21 cellular contexts compared by ENCODE assay signal in genomic region chr2:100018312-100018711, GRCh38.
A peak's percentile ranks its signal among the peaks of the same experiment; 100 is the strongest.
DNase-seq lines count a peak whose midpoint lies in the region; ATAC-seq and TF ChIP-seq lines count a peak whose summit lies in the region.
"Had no signal": no experiment of that assay in that cellular context is flagged by ENCODE, and none has a peak within 500 bp of the region (broad histone marks: within the 10 kb centered on the region; RNA-seq: fewer than 3 reads in every experiment).

No MANE protein-coding gene starts in this region.

- no peak for TF ChIP-seq CTCF in AG04450 (IDR thresholded peaks at IDR 0.05; ENCODE audit: low read depth, low read length)
- no peak for TF ChIP-seq CTCF in IMR-90 (conservative IDR thresholded peaks at IDR 0.05; ENCODE audit: low read depth, low read length)
- TF ChIP-seq CTCF in endodermal cell (conservative IDR thresholded peaks at IDR 0.05) = no peak
- TF ChIP-seq CTCF in osteoblast (IDR thresholded peaks at IDR 0.05; ENCODE audit: extremely low read depth, low read depth, low read length) = no peak
- no peak for TF ChIP-seq CTCF in esophagus squamous epithelium (IDR thresholded peaks at IDR 0.05)
- TF ChIP-seq CTCF in neural progenitor cell (IDR thresholded peaks at IDR 0.05) = no peak
- no peak for TF ChIP-seq CTCF in A673 (conservative IDR thresholded peaks at IDR 0.05; ENCODE audit: low read depth, low read length)

- H3K79me2 ChIP-seq in osteoblast (ENCODE audit: insufficient read depth, low read length) (no peaks in the 10 kb centered on the region), neural progenitor cell (ENCODE audit: low read depth) (no peaks in the 10 kb centered on the region)

- peaks cover 43 to 77% of the 10 kb centered on the region in 2 experiments for H3K79me1 ChIP-seq in IMR-90 (ENCODE audit: low read depth in 1 of 2, low read length in 2 of 2)

- H3K36me3 Mint-ChIP-seq in endodermal cell (ENCODE audit: low read depth) = no peaks in the 10 kb centered on the region
- no peaks in the 10 kb centered on the region for H3K36me3 Mint-ChIP-seq in neural progenitor cell
- H3K36me3 Mint-ChIP-seq: CD4-positive, alpha-beta memory T cell had no signal

- peak overlapping the region; percentile 51; the same call in 1 of the 3 replicates for H2BK15ac ChIP-seq in IMR-90 (ENCODE audit: low read depth, low read length)

- H3K27ac ChIP-seq in AG04450 (ENCODE audit: low read depth, low read length) (peak overlapping the region; percentile 90), IMR-90 (ENCODE audit: insufficient read depth, low read length) (peak overlapping the region; percentile 82; the same call in 1 of the 2 replicates), endodermal cell (ENCODE audit: low read depth, low read length) (peak overlapping the region; percentile 64), osteoblast (ENCODE audit: low read depth, low read length) (peak overlapping the region; percentile 71), esophagus squamous epithelium (no peak overlapping the region), neural progenitor cell (no peak overlapping the region), A673 (ENCODE audit: low read depth, low read length, poor library complexity, severe bottlenecking) (no peak overlapping the region)
- H3K27ac ChIP-seq: A549; BLaER1 treated with 17β-estradiol and CSF1 and Interleukin-3, amounts not matched to agents 10 nM and 100 nM; Peyer's patch; SJCRH30 had no signal

- H3K14ac ChIP-seq in IMR-90 (replicated peaks; ENCODE audit: low read depth, low read length) = peak overlapping the region; percentile 69

- BruUV-seq in IMR-90 (replicated peaks; lab: Mats Ljungman, UMichigan) (no TSS peak), A673 (replicated peaks; lab: Mats Ljungman, UMichigan) (no TSS peak)

- H4K5ac ChIP-seq in IMR-90 (ENCODE audit: low read depth, low read length) = peak overlapping the region; percentile 69

- H4K20me1 ChIP-seq in IMR-90 (ENCODE audit: insufficient read depth, low read length) (no peaks in the 10 kb centered on the region), osteoblast (ENCODE audit: insufficient read depth, low read length) (no peaks in the 10 kb centered on the region), neural progenitor cell (ENCODE audit: low read depth) (no peaks in the 10 kb centered on the region)

- no peak overlapping the region for H2AFZ ChIP-seq in IMR-90 (replicated peaks; ENCODE audit: low read length, poor library complexity)
- H2AFZ ChIP-seq in osteoblast (ENCODE audit: low read length) = peak overlapping the region; percentile 24
- no peak overlapping the region for H2AFZ ChIP-seq in neural progenitor cell (replicated peaks)

- CTCF ChIA-PET in AG04450 (lab: Charles Lee) (interaction anchor here (0.5 to 1.0 kb wide), 3 partner anchors 8 to 459 kb away, joined by 3 to 6 read pairs (median 4); no protein-coding TSS in a partner anchor), IMR-90 (lab: Yijun Ruan, JAX) (interaction anchor here (0.9 to 1.5 kb wide), 3 partner anchors 34 to 297 kb away, joined by 3 to 4 read pairs (median 3); no protein-coding TSS in a partner anchor), A673 (lab: Charles Lee) (no interaction called here)

- H3K18ac ChIP-seq in IMR-90 (ENCODE audit: low read depth, low read length) = peak overlapping the region; percentile 86

- peak overlapping the region; percentile 42 to 88; a peak in 3 of 4 replicates for H4K8ac ChIP-seq in IMR-90 (ENCODE audit: low read depth in 2 of 2, low read length in 2 of 2)

- no peak overlapping the region for H2AK9ac ChIP-seq in IMR-90 (replicated peaks; ENCODE audit: low read depth, low read length, poor library complexity)

- TF ChIP-seq POLR2A in IMR-90 (IDR thresholded peaks at IDR 0.05; ENCODE audit: low read depth, low read length) (no peak), esophagus squamous epithelium (IDR thresholded peaks at IDR 0.05) (no peak)

- H3K4me3 Mint-ChIP-seq in endodermal cell = no peak overlapping the region
- H3K4me3 Mint-ChIP-seq in neural progenitor cell = no peak overlapping the region
- H3K4me3 Mint-ChIP-seq: CD4-positive, alpha-beta memory T cell; H9 had no signal

- peaks cover 22% of the 10 kb centered on the region for H3K4me1 ChIP-seq in IMR-90 (ENCODE audit: control insufficient read depth, insufficient read depth, low read length)
- peaks cover 3% of the 10 kb centered on the region for H3K4me1 ChIP-seq in endodermal cell (ENCODE audit: control insufficient read depth, insufficient read depth, low read length)
- peaks cover 38% of the 10 kb centered on the region for H3K4me1 ChIP-seq in osteoblast (ENCODE audit: insufficient read depth, low read length)
- no peaks in the 10 kb centered on the region for H3K4me1 ChIP-seq in esophagus squamous epithelium
- H3K4me1 ChIP-seq in neural progenitor cell = no peaks in the 10 kb centered on the region
- H3K4me1 ChIP-seq in A673 (ENCODE audit: insufficient read depth, low read length, poor library complexity, severe bottlenecking) = no peaks in the 10 kb centered on the region
- H3K4me1 ChIP-seq: Caco-2, Peyer's patch, SJCRH30 had no signal

- WGBS in IMR-90 (ENCODE audit: extremely low coverage in 2 of 2, insufficient read length in 1 of 2), 2 experiments = 60% methylated on average over 1 of the region's 3 CpGs; no CpG with 5 or more reads in 1 of the 2 experiments
- WGBS in endodermal cell (ENCODE audit: insufficient coverage in 1 of 2, insufficient read length in 1 of 2), 2 experiments = 94 to 100% methylated on average over 3 of the region's 3 CpGs
- 82% methylated on average over 3 of the region's 3 CpGs for WGBS in esophagus squamous epithelium, 2 donors

- H3K27ac Mint-ChIP-seq in endodermal cell (no peak overlapping the region), neural progenitor cell (no peak overlapping the region)
- H3K27ac Mint-ChIP-seq: CD4-positive, alpha-beta memory T cell; H9 had no signal

- peak overlapping the region; percentile 51 for H2BK5ac ChIP-seq in IMR-90 (ENCODE audit: low read depth, low read length, poor library complexity, severe bottlenecking)

- H3K56ac ChIP-seq in IMR-90 (ENCODE audit: extremely low read depth, insufficient read depth, low read length) = peak overlapping the region; percentile 71

- H3K23ac ChIP-seq in IMR-90 (ENCODE audit: low read depth, low read length) = peak overlapping the region; percentile 52; the same call in 1 of the 2 replicates

- ATAC-seq in IMR-90 (ENCODE audit: low read depth) = no peak
- ATAC-seq: A549 had no signal

- POLR2A ChIA-PET in AG04450 (lab: Yijun Ruan, JAX) (interaction anchor here (1.0 kb wide), 1 partner anchor 1290 kb away, joined by 3 read pairs; the partner anchor contains the start of gene RNF149), IMR-90 (lab: Charles Lee; ENCODE audit: unreplicated experiment) (interaction anchor here (0.7 kb wide), 1 partner anchor 9 kb away, joined by 3 read pairs; no protein-coding TSS in a partner anchor), A673 (lab: Charles Lee; ENCODE audit: low non-redundant PET) (no interaction called here)

- no peaks in the 10 kb centered on the region for H3F3A ChIP-seq in neural progenitor cell (ENCODE audit: low read depth)

- no peaks in the 10 kb centered on the region for H3K4me1 Mint-ChIP-seq in endodermal cell
- H3K4me1 Mint-ChIP-seq in neural progenitor cell = peaks cover 12% of the 10 kb centered on the region
- H3K4me1 Mint-ChIP-seq: CD4-positive, alpha-beta memory T cell had no signal

- in situ Hi-C loops in IMR-90 (cut with MboI; ENCODE audit: low sequenced_read_pairs) = no loop called here

- H3K4me2 ChIP-seq in IMR-90 (ENCODE audit: low read depth, low read length) (peak overlapping the region; percentile 92), osteoblast (ENCODE audit: insufficient read depth, low read length) (peak overlapping the region; percentile 77), neural progenitor cell (no peak overlapping the region)
- H3K4me2 ChIP-seq: A549; BLaER1 treated with 17β-estradiol and CSF1 and Interleukin-3, amounts not matched to agents 10 nM and 100 nM had no signal

- H3K27me3 Mint-ChIP-seq in endodermal cell (ENCODE audit: insufficient read depth) (peaks cover 11% of the 10 kb centered on the region), neural progenitor cell (ENCODE audit: insufficient read depth, low read depth) (peaks cover 4% of the 10 kb centered on the region)

- no peak for DNase-seq in AG04450 (ENCODE audit: low read depth, low spot score)
- no peak for DNase-seq in IMR-90
- no peak for DNase-seq in endodermal cell
- DNase-seq in osteoblast (ENCODE audit: insufficient read length, low spot score, missing footprints) = no peak
- DNase-seq in esophagus squamous epithelium (lab: John Stamatoyannopoulos, UW) = no peak
- no peak for DNase-seq in neural progenitor cell (ENCODE audit: low spot score)
- DNase-seq in A673 (ENCODE audit: low spot score) = no peak
- DNase-seq: Caco-2; CD4-positive, alpha-beta memory T cell; DMS 273 treated with DMSO at 0.1 percent for 48 hours; DND-41; H9; MV-4-11; NCI-H1105 treated with DMSO at 0.1 percent for 48 hours; NCI-H2029 treated with DMSO at 0.1 percent for 48 hours; NCI-H524 treated with DMSO at 0.1 percent for 48 hours; NCI-H82; Peyer's patch; SJCRH30 had no signal

- no peaks in the 10 kb centered on the region for H3K9me3 ChIP-seq in AG04450 (ENCODE audit: control insufficient read depth, insufficient read depth, low read length)
- H3K9me3 ChIP-seq in IMR-90 (ENCODE audit: control insufficient read depth, insufficient read depth, low read length) = no peaks in the 10 kb centered on the region
- no peaks in the 10 kb centered on the region for H3K9me3 ChIP-seq in endodermal cell (ENCODE audit: control insufficient read depth, low read length)
- H3K9me3 ChIP-seq in osteoblast (ENCODE audit: low read depth, low read length) = no peaks in the 10 kb centered on the region
- no peaks in the 10 kb centered on the region for H3K9me3 ChIP-seq in esophagus squamous epithelium
- H3K9me3 ChIP-seq in neural progenitor cell (ENCODE audit: low read depth) = no peaks in the 10 kb centered on the region
- no peaks in the 10 kb centered on the region for H3K9me3 ChIP-seq in A673 (ENCODE audit: low read depth, low read length, poor library complexity, severe bottlenecking)
- H3K9me3 ChIP-seq: A549, Caco-2, Peyer's patch, SJCRH30 had no signal

- no peaks in the 10 kb centered on the region for H3K27me3 ChIP-seq in AG04450 (ENCODE audit: control insufficient read depth, insufficient read depth, low read length)
- no peaks in the 10 kb centered on the region for H3K27me3 ChIP-seq in IMR-90 (ENCODE audit: control insufficient read depth, insufficient read depth, low read length)
- H3K27me3 ChIP-seq in endodermal cell (ENCODE audit: control insufficient read depth, insufficient read depth, low read length, poor library complexity, severe bottlenecking) = peaks cover 7% of the 10 kb centered on the region
- no peaks in the 10 kb centered on the region for H3K27me3 ChIP-seq in osteoblast (ENCODE audit: insufficient read depth, low read length)
- no peaks in the 10 kb centered on the region for H3K27me3 ChIP-seq in esophagus squamous epithelium
- H3K27me3 ChIP-seq in neural progenitor cell = no peaks in the 10 kb centered on the region
- no peaks in the 10 kb centered on the region for H3K27me3 ChIP-seq in A673 (replicated peaks; ENCODE audit: insufficient read depth, low read depth, low read length, poor library complexity)
- H3K27me3 ChIP-seq: BLaER1 treated with 17β-estradiol and CSF1 and Interleukin-3, amounts not matched to agents 10 nM and 100 nM; Peyer's patch; SJCRH30 had no signal

- H2AK5ac ChIP-seq in IMR-90 (ENCODE audit: low read depth, low read length) = 0 out of 2 replicates have a peak overlapping the region, but pooled peaks have one; percentile 5

- H3K9me1 ChIP-seq in IMR-90 (ENCODE audit: insufficient read depth, low read length) = peaks cover 30% of the 10 kb centered on the region

- H3K9me3 Mint-ChIP-seq in endodermal cell (no peaks in the 10 kb centered on the region), neural progenitor cell (no peaks in the 10 kb centered on the region)
- H3K9me3 Mint-ChIP-seq: CD4-positive, alpha-beta memory T cell; H9 had no signal

- H4K91ac ChIP-seq in IMR-90 (ENCODE audit: insufficient read depth, low read depth, low read length) = peak overlapping the region; percentile 89

- H3K4ac ChIP-seq in IMR-90 (ENCODE audit: low read depth, low read length) = peak overlapping the region; percentile 80

- intact Hi-C loops in IMR-90 (cut with micrococcal nuclease) (no loop called here), esophagus squamous epithelium (cut with DNase I) (no loop called here), A673 (cut with micrococcal nuclease; ENCODE audit: unreplicated experiment) (no loop called here)

- dilution Hi-C loops in IMR-90 (cut with HindIII; ENCODE audit: low sequenced_read_pairs, unreplicated experiment) = no loop called here

- H3K4me3 ChIP-seq in AG04450 (ENCODE audit: low read depth, low read length) (peak overlapping the region; percentile 34; the same call in 1 of the 2 replicates), IMR-90 (ENCODE audit: insufficient read depth, low read depth, low read length) (peak overlapping the region; percentile 15; the same call in 1 of the 2 replicates), endodermal cell (ENCODE audit: low read length) (no peak overlapping the region), osteoblast (ENCODE audit: insufficient read depth, low read length) (peak overlapping the region; percentile 21), esophagus squamous epithelium (no peak overlapping the region), neural progenitor cell (no peak overlapping the region), A673 (ENCODE audit: low read depth, low read length, poor library complexity, severe bottlenecking) (no peak overlapping the region)
- H3K4me3 ChIP-seq: A549; BLaER1 treated with 17β-estradiol and CSF1 and Interleukin-3, amounts not matched to agents 10 nM and 100 nM; Peyer's patch; SJCRH30 had no signal

- peak overlapping the region; percentile 81 for H2BK20ac ChIP-seq in IMR-90 (ENCODE audit: low read depth, low read length)

- H3K9ac ChIP-seq in IMR-90 (ENCODE audit: low read depth, low read length) = peak overlapping the region; percentile 34; the same call in 1 of the 2 replicates
- H3K9ac ChIP-seq in endodermal cell (ENCODE audit: extremely low read depth, low read length, poor library complexity, severe bottlenecking) = no peak overlapping the region
- no peak overlapping the region for H3K9ac ChIP-seq in neural progenitor cell
- H3K9ac ChIP-seq: BLaER1 treated with 17β-estradiol and CSF1 and Interleukin-3, amounts not matched to agents 10 nM and 100 nM had no signal

- peak overlapping the region; percentile 87 for H2BK120ac ChIP-seq in IMR-90 (ENCODE audit: low read depth, low read length)

- peaks cover 10% of the 10 kb centered on the region for H3K36me3 ChIP-seq in IMR-90 (ENCODE audit: control insufficient read depth, insufficient read depth, low read length)
- H3K36me3 ChIP-seq in endodermal cell (ENCODE audit: control insufficient read depth, insufficient read depth, low read length) = no peaks in the 10 kb centered on the region
- H3K36me3 ChIP-seq in osteoblast (ENCODE audit: insufficient read depth, low read length) = no peaks in the 10 kb centered on the region
- H3K36me3 ChIP-seq in esophagus squamous epithelium = no peaks in the 10 kb centered on the region
- no peaks in the 10 kb centered on the region for H3K36me3 ChIP-seq in neural progenitor cell
- no peaks in the 10 kb centered on the region for H3K36me3 ChIP-seq in A673 (ENCODE audit: insufficient read depth, low read length, poor library complexity, severe bottlenecking)
- H3K36me3 ChIP-seq: Peyer's patch, SJCRH30 had no signal

- no peak for TF ChIP-seq RAD21 in IMR-90 (IDR thresholded peaks at IDR 0.05; ENCODE audit: low read length)

Comparison
In these comparisons a context has a peak if more than half of its experiments do, and no peak if none do; other contexts are left out.
1. H3K27ac ChIP-seq: peak in AG04450 (single experiment), IMR-90 (single experiment), endodermal cell (single experiment) and osteoblast (single experiment); none in esophagus squamous epithelium (0 of 4), neural progenitor cell (single experiment) and A673 (single experiment).
2. H3K4me3 ChIP-seq: peak in AG04450 (single experiment), IMR-90 (single experiment) and osteoblast (single experiment); none in endodermal cell (single experiment), esophagus squamous epithelium (0 of 4), neural progenitor cell (single experiment) and A673 (single experiment).